16 cellular contexts compared by ENCODE assay signal in the genomic region with DNA sequence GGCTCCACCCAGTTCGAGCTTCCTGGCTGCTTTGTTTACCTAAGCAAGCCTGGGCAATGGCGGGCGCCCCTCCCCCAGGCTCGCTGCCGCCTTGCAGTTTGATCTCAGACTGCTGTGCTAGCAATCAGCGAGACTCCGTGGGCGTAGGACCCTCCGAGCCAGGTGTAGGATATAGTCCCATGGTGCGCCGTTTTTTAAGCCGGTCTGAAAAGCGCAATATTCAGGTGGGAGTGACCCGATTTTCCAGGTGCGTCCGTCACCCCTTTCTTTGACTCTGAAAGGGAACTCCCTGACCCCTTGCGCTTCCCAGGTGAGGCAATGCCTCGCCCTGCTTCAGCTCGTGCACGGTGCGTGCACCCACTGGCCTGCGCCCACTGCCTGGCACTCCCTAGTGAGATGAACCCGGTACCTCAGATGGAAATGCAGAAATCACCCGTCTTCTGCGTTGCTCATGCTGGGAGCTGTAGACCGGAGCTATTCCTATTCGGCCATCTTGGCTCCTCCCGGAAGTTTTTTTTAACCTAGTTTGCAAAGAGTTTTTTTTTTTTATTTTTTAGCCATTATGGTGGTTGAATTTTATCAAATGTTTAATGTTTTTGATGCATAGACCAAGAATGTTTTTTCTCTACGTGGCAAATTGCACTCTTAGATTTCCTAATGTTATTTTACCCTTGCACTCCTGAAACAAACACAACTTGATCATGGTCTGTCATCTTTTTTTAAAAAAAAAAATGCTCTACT. TPM values are rescaled to one million over a fixed set of nuclear protein-coding genes. Genes with fewer than 3 reads are reported as not detected.
"Had no signal": no experiment of that assay in that cellular context is flagged by ENCODE, and none has a peak within 500 bp of the region (broad histone marks: within the 10 kb centered on the region; RNA-seq: fewer than 3 reads in every experiment).

No MANE protein-coding gene starts in this region.

RNA-seq across cellular contexts. Expression of a gene that starts 15.9 kb away (rescaled TPM):
- total RNA-seq: activated naive CD4-positive, alpha-beta T cell treated with anti-CD3 and anti-CD28 coated beads, Interleukin-2, amount 50 U/mL, for 72 hours; activated T-cell treated with anti-CD3 and anti-CD28 coated beads, Interleukin-2, amount 50 U/mL, for 72 hours; breast epithelium; dermis blood vessel endothelial cell; epithelial cell of proximal tubule; gastroesophageal sphincter; hepatocyte; kidney; liver; mammary epithelial cell; omental fat pad; posterior vena cava; sciatic nerve; thyroid gland; ureter had no signal
- polyA plus RNA-seq: hepatocyte, liver, mammary epithelial cell, small intestine had no signal
